In the genomic region with DNA sequence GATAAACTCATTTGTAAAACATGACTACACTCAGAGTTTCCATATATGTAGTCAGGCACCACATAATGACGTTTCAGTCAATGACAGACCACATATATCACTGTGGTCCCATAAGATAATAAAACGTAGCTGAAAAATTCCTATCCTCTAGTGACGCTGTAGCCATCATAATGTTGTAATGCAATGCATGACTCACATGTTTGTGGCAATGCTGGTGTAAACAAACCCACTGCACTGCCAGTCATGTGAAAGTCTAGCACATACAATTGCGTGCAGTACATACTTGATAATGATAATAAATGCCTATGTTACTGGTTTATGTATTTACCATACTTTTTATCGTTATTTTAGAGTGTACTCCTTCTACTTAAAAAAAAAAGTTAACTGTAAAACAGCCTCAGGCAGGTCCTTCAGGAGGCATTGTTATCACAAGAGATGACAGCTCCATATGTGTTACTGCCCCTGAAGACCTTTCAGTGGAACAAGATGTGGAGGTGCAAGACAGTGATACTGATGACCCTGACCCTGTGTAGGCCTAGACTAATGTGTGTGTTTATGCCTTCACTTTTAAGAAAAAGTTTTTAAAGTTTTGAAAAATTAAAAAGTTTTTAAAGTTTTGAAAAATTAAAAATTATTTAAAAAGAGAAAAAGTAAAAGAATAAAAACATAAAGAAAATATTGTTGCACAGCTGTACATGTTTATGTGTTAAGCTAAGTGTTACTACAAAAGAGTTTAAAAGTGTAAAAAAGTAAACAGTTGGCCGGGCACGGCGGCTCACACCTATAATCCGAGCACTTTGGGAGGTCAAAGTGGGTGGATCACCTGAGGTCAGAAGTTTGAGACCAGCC, we compare ENCODE assay signal across 11 cellular contexts. TPM values are rescaled to one million over a fixed set of nuclear protein-coding genes. Genes with fewer than 3 reads are reported as not detected.
DNase-seq lines count a peak whose midpoint lies in the region; ATAC-seq lines count a peak whose summit lies in the region.
"Had no signal": no experiment of that assay in that cellular context is flagged by ENCODE, and none has a peak within 500 bp of the region (broad histone marks: within the 10 kb centered on the region; RNA-seq: fewer than 3 reads in every experiment).

No MANE protein-coding gene starts in this region.

- H3K4me3 Mint-ChIP-seq in stimulated activated naive CD8-positive, alpha-beta T cell treated with anti-CD3 and anti-CD28 coated beads, Interleukin-15, amount 100 ng/mL, for 72 hours: peak overlapping the region; percentile 49 to 71

- no peaks in the 10 kb centered on the region for H3K27me3 Mint-ChIP-seq in stimulated activated naive CD8-positive, alpha-beta T cell treated with anti-CD3 and anti-CD28 coated beads, Interleukin-15, amount 100 ng/mL, for 72 hours

- DNase-seq in activated gamma-delta T cell treated with Interleukin-2 at 50 U/mL for 16 hours (peak; percentile 53), activated gamma-delta T cell (lab: John Stamatoyannopoulos, UW) (no peak), fibroblast of gingiva (ENCODE audit: low read depth) (peak; percentile 95), left ventricle myocardium superior (no peak)
- peak; percentile 46 for DNase-seq in activated CD4-positive, alpha-beta T cell treated with anti-CD3 and anti-CD28 coated beads for 48 hours
- peak; percentile 33 to 65 for DNase-seq in stimulated activated naive CD8-positive, alpha-beta T cell treated with anti-CD3 and anti-CD28 coated beads, Interleukin-15, amount 100 ng/mL, for 72 hours
- DNase-seq: Caco-2; NK-92 treated with Interleukin-12 subunit alpha and Interleukin-12 subunit beta, amount 100 ng/mL, for 24 hours; right cardiac atrium had no signal

- no peaks in the 10 kb centered on the region for H3K9me3 Mint-ChIP-seq in stimulated activated naive CD8-positive, alpha-beta T cell treated with anti-CD3 and anti-CD28 coated beads, Interleukin-15, amount 100 ng/mL, for 72 hours

- intact Hi-C loops in left ventricle myocardium superior (cut with micrococcal nuclease): no loop called here

- peak; percentile 99 for ATAC-seq in stimulated activated naive CD8-positive, alpha-beta T cell treated with anti-CD3 and anti-CD28 coated beads, Interleukin-15, amount 100 ng/mL, for 72 hours
- ATAC-seq in left ventricle myocardium superior (no peak), HG03354 (IDR thresholded peaks at IDR 0.05; ENCODE audit: poor library complexity, severe bottlenecking, unreplicated experiment) (no peak), GM18861 (IDR thresholded peaks at IDR 0.05; ENCODE audit: unreplicated experiment) (no peak)
- ATAC-seq: right cardiac atrium had no signal

- H3K4me1 Mint-ChIP-seq in stimulated activated naive CD8-positive, alpha-beta T cell treated with anti-CD3 and anti-CD28 coated beads, Interleukin-15, amount 100 ng/mL, for 72 hours: peaks cover 56% of the 10 kb centered on the region

- H3K27ac Mint-ChIP-seq in stimulated activated naive CD8-positive, alpha-beta T cell treated with anti-CD3 and anti-CD28 coated beads, Interleukin-15, amount 100 ng/mL, for 72 hours: peak overlapping the region; percentile 96

RNA-seq across cellular contexts. Expression of a gene that starts 9.0 kb away (rescaled TPM):
- 33.4 TPM for total RNA-seq in left ventricle myocardium superior

RNA-seq across cellular contexts. Expression of a gene that starts 21.2 kb away (rescaled TPM):
- 13.8 TPM for total RNA-seq in left ventricle myocardium superior

Comparison
In these comparisons a context has a peak if more than half of its experiments do, and no peak if none do; other contexts are left out.
1. DNase-seq: peak in activated gamma-delta T cell treated with Interleukin-2 at 50 U/mL for 16 hours (single experiment), activated CD4-positive, alpha-beta T cell treated with anti-CD3 and anti-CD28 coated beads for 48 hours (single experiment), fibroblast of gingiva (single experiment) and stimulated activated naive CD8-positive, alpha-beta T cell treated with anti-CD3 and anti-CD28 coated beads, Interleukin-15, amount 100 ng/mL, for 72 hours (2 of 2); none in activated gamma-delta T cell (single experiment) and left ventricle myocardium superior (single experiment).